8 cellular contexts compared by ENCODE assay signal in genomic region chr12:55955800-55956508, GRCh38. TPM values are rescaled to one million over a fixed set of nuclear protein-coding genes. Genes with fewer than 3 reads are reported as not detected.
DNase-seq lines count a peak whose midpoint lies in the region; ATAC-seq and TF ChIP-seq lines count a peak whose summit lies in the region.

No MANE protein-coding gene starts in this region.

- peaks cover 34% of the 10 kb centered on the region for H3K36me3 ChIP-seq in CD4-positive, CD25-positive, alpha-beta regulatory T cell (ENCODE audit: control insufficient read depth, insufficient read depth, low read length)
- H3K36me3 ChIP-seq in KMS-11 (ENCODE audit: insufficient read depth) = no peaks in the 10 kb centered on the region

- H3K27me3 ChIP-seq in CD4-positive, CD25-positive, alpha-beta regulatory T cell (ENCODE audit: control insufficient read depth, insufficient read depth, low read length) = no peaks in the 10 kb centered on the region
- H3K27me3 ChIP-seq in KMS-11 (ENCODE audit: insufficient read depth, low read depth) (no peaks in the 10 kb centered on the region), right cardiac atrium (ENCODE audit: control insufficient read depth, insufficient read depth) (no peaks in the 10 kb centered on the region)

- no peaks in the 10 kb centered on the region for H4K20me1 ChIP-seq in KMS-11 (ENCODE audit: insufficient read depth)

- 81% methylated on average over 6 of the region's 6 CpGs for WGBS in right cardiac atrium

- H3K79me2 ChIP-seq in KMS-11 (ENCODE audit: insufficient read depth, low read depth) = no peaks in the 10 kb centered on the region

- H3K9me3 Mint-ChIP-seq in CD4-positive, CD25-positive, alpha-beta regulatory T cell = peaks cover 0 to 1% (median 0%) of the 10 kb centered on the region in 7 donors
- no peaks in the 10 kb centered on the region for H3K9me3 Mint-ChIP-seq in type B pancreatic cell

- peaks cover 27% of the 10 kb centered on the region for H3K36me3 Mint-ChIP-seq in CD4-positive, CD25-positive, alpha-beta regulatory T cell
- peaks cover 9% of the 10 kb centered on the region for H3K36me3 Mint-ChIP-seq in type B pancreatic cell

- TF ChIP-seq CTCF in KMS-11 (conservative IDR thresholded peaks at IDR 0.05; ENCODE audit: low read depth, low read length) (peak; percentile 59), type B pancreatic cell (conservative IDR thresholded peaks at IDR 0.05) (peak; percentile 51)

- ATAC-seq in CD4-positive, CD25-positive, alpha-beta regulatory T cell (ENCODE audit: low read depth in 2 of 2) = peak; percentile 74 to 76
- no peak for ATAC-seq in GM21786 (IDR thresholded peaks at IDR 0.05; ENCODE audit: unreplicated experiment)
- ATAC-seq in right cardiac atrium = no peak

- no peak overlapping the region for H3K4me3 ChIP-seq in CD4-positive, CD25-positive, alpha-beta regulatory T cell (ENCODE audit: low read depth, low read length)
- H3K4me3 ChIP-seq in KMS-11 (IDR thresholded peaks at IDR 0.05; ENCODE audit: insufficient read depth, low read depth, low read length) = no peak overlapping the region
- no peak overlapping the region for H3K4me3 ChIP-seq in right cardiac atrium (ENCODE audit: low read length)

- DNase-seq in CD4-positive, CD25-positive, alpha-beta regulatory T cell = peak in 2 of 3 donors; percentile 19 to 72
- DNase-seq in activated CD4-positive, alpha-beta T cell treated with anti-CD3 and anti-CD28 coated beads, Interleukin-2, amount 50 U/mL, for 48 hours = peak; percentile 54 to 63
- DNase-seq in fibroblast of peridontal ligament (ENCODE audit: extremely low read depth) = peak; percentile 35
- DNase-seq in type B pancreatic cell (ENCODE audit: extremely low spot score, unreplicated experiment) = no peak
- DNase-seq in NCI-H2171 (lab: John Stamatoyannopoulos, UW) = no peak
- no peak for DNase-seq in right cardiac atrium

- peaks cover 4% of the 10 kb centered on the region for H3K27me3 Mint-ChIP-seq in CD4-positive, CD25-positive, alpha-beta regulatory T cell
- no peaks in the 10 kb centered on the region for H3K27me3 Mint-ChIP-seq in type B pancreatic cell

- H3K4me3 Mint-ChIP-seq in CD4-positive, CD25-positive, alpha-beta regulatory T cell = no peak overlapping the region
- H3K4me3 Mint-ChIP-seq in type B pancreatic cell = peak overlapping the region; percentile 74

- no peak overlapping the region for H3K9ac ChIP-seq in KMS-11

- no peak overlapping the region for H3K4me2 ChIP-seq in KMS-11

- peak overlapping the region; percentile 17 for H3K27ac ChIP-seq in CD4-positive, CD25-positive, alpha-beta regulatory T cell (ENCODE audit: insufficient read depth, low read length, poor library complexity, severe bottlenecking)
- H3K27ac ChIP-seq in KMS-11 (no peak overlapping the region), right cardiac atrium (ENCODE audit: low read length) (no peak overlapping the region)

- H3K4me1 Mint-ChIP-seq in CD4-positive, CD25-positive, alpha-beta regulatory T cell = peaks cover 0 to 36% (median 19%) of the 10 kb centered on the region in 4 donors
- no peaks in the 10 kb centered on the region for H3K4me1 Mint-ChIP-seq in type B pancreatic cell (ENCODE audit: unreplicated experiment)

- no peak overlapping the region for H2AFZ ChIP-seq in KMS-11 (ENCODE audit: low read depth)

- no peaks in the 10 kb centered on the region for H3K4me1 ChIP-seq in CD4-positive, CD25-positive, alpha-beta regulatory T cell (ENCODE audit: control insufficient read depth, insufficient read depth, low read length, poor library complexity, severe bottlenecking)
- no peaks in the 10 kb centered on the region for H3K4me1 ChIP-seq in KMS-11 (ENCODE audit: low read depth, poor library complexity, severe bottlenecking)
- no peaks in the 10 kb centered on the region for H3K4me1 ChIP-seq in right cardiac atrium (ENCODE audit: control insufficient read depth, insufficient read depth, low read length)

- peak overlapping the region; percentile 52 to 94 (median 68) for H3K27ac Mint-ChIP-seq in CD4-positive, CD25-positive, alpha-beta regulatory T cell
- peak overlapping the region; percentile 88 for H3K27ac Mint-ChIP-seq in type B pancreatic cell

- intact Hi-C loops in right cardiac atrium (cut with DNase I) = no loop called here

- no peaks in the 10 kb centered on the region for H3K9me3 ChIP-seq in CD4-positive, CD25-positive, alpha-beta regulatory T cell (ENCODE audit: control insufficient read depth in 2 of 2, low read length in 2 of 2)
- no peaks in the 10 kb centered on the region for H3K9me3 ChIP-seq in right cardiac atrium (ENCODE audit: control insufficient read depth, low read length)

RNA-seq across cellular contexts. Expression of gene PMEL, which starts 9.9 kb away (rescaled TPM):
- total RNA-seq in CD4-positive, CD25-positive, alpha-beta regulatory T cell = 0.69 TPM
- under 1 TPM in 3 of 4 donors, not detected in 1; 0.52 to 0.86 (median 0.57) TPM for polyA plus RNA-seq in CD4-positive, CD25-positive, alpha-beta regulatory T cell
- total RNA-seq in type B pancreatic cell (ENCODE audit: low replicate concordance) (1.4 and 136 TPM in 2 replicates), right cardiac atrium (1 to 10 TPM in 3 of 4 donors, under 1 TPM in 1; 0.86 to 2.2 (median 1.2) TPM)
- 0.45 TPM for polyA plus RNA-seq in right cardiac atrium

RNA-seq across cellular contexts. Expression of gene CDK2, which starts 10.7 kb away (rescaled TPM):
- total RNA-seq in CD4-positive, CD25-positive, alpha-beta regulatory T cell = 28.0 TPM
- polyA plus RNA-seq in CD4-positive, CD25-positive, alpha-beta regulatory T cell = 10 to 100 TPM in 2 of 4 donors, 1 to 10 TPM in 2; 8.4 to 12.6 (median 10.0) TPM
- total RNA-seq in type B pancreatic cell (ENCODE audit: low replicate concordance) = 52.8 and 82.8 TPM in 2 replicates
- 10 to 100 TPM; 12.7 to 17.2 (median 13.6) TPM for total RNA-seq in right cardiac atrium
- 8.1 TPM for polyA plus RNA-seq in right cardiac atrium

RNA-seq across cellular contexts. Expression of gene RAB5B, which starts 17.9 kb away (rescaled TPM):
- 60.8 TPM for total RNA-seq in CD4-positive, CD25-positive, alpha-beta regulatory T cell
- polyA plus RNA-seq in CD4-positive, CD25-positive, alpha-beta regulatory T cell = 10 to 100 TPM; 66.8 to 73.4 (median 68.3) TPM
- total RNA-seq in type B pancreatic cell (ENCODE audit: low replicate concordance) (105 and 131 TPM in 2 replicates), right cardiac atrium (100 to 1,000 TPM; 111 to 132 (median 119) TPM)
- 86.4 TPM for polyA plus RNA-seq in right cardiac atrium

RNA-seq across cellular contexts. Expression of gene DGKA, which starts 25.0 kb away (rescaled TPM):
- total RNA-seq in CD4-positive, CD25-positive, alpha-beta regulatory T cell = 1,086 TPM
- 100 to 1,000 TPM; 225 to 284 (median 253) TPM for polyA plus RNA-seq in CD4-positive, CD25-positive, alpha-beta regulatory T cell
- total RNA-seq in type B pancreatic cell (ENCODE audit: low replicate concordance) = 28.6 and 46.6 TPM in 2 replicates
- 10 to 100 TPM; 11.3 to 25.9 (median 20.3) TPM for total RNA-seq in right cardiac atrium
- polyA plus RNA-seq in right cardiac atrium = 20.3 TPM

RNA-seq across cellular contexts. Expression of gene PYM1, which starts 28.3 kb away (rescaled TPM):
- 34.0 TPM for total RNA-seq in CD4-positive, CD25-positive, alpha-beta regulatory T cell
- 100 to 1,000 TPM in 3 of 4 donors, 10 to 100 TPM in 1; 99.3 to 123 (median 114) TPM for polyA plus RNA-seq in CD4-positive, CD25-positive, alpha-beta regulatory T cell
- 28.0 and 33.7 TPM in 2 replicates for total RNA-seq in type B pancreatic cell (ENCODE audit: low replicate concordance)
- 10 to 100 TPM; 15.4 to 19.0 (median 16.9) TPM for total RNA-seq in right cardiac atrium
- polyA plus RNA-seq in right cardiac atrium = 25.7 TPM

Comparison
In these comparisons a context has a peak if more than half of its experiments do, and no peak if none do; other contexts are left out.
1. ATAC-seq: peak in CD4-positive, CD25-positive, alpha-beta regulatory T cell (2 of 2); none in GM21786 (single experiment) and right cardiac atrium (0 of 2).
2. DNase-seq: peak in CD4-positive, CD25-positive, alpha-beta regulatory T cell (2 of 3), activated CD4-positive, alpha-beta T cell treated with anti-CD3 and anti-CD28 coated beads, Interleukin-2, amount 50 U/mL, for 48 hours (2 of 2) and fibroblast of peridontal ligament (single experiment); none in type B pancreatic cell (single experiment), NCI-H2171 (single experiment) and right cardiac atrium (0 of 3).